8 cellular contexts compared by ENCODE assay signal in the genomic region with DNA sequence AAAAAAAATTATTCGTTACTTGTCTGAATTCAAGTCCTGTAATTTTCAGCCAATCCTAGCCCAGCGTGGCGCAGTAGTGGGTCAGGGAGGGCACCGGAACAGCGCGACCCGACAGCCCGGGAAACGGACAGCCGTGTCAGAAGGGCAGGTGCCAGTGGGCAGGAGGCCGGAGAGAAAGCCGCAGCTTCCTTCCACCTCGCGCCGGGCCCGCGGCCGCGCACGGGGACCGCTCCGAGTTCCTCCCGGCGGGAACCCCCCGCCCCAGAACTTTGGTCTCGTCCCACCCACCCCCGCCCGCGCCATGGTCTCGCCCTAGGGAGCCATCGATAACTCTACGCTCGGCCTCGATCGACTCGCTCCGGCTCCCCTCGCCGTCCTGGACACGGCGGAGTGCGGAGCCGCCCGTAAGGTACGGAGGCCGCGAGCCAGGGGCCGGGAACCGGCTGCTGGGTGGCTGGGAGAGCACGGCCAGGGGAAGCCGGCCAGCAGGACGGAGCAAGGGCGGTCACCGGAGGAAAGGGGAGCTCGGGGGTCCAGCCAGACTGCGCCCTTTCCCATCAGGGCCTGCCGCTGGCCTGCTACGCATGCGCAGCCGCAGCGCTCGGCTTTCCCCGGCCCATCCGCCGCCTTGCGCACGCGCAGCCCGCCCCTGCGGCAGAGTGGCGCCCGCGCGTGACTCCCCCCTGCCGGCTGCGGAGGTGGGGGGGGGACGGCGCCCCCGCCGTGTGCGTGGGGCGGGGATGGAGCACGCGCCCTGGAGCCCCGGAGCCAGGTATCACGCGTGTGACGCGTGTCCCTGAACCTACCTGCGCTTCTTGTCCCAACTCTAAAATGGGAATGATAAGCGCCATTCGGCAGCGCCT. TPM values are rescaled to one million over a fixed set of nuclear protein-coding genes. Genes with fewer than 3 reads are reported as not detected.
DNase-seq lines count a peak whose midpoint lies in the region; ATAC-seq and TF ChIP-seq lines count a peak whose summit lies in the region.

A gene with protein sequence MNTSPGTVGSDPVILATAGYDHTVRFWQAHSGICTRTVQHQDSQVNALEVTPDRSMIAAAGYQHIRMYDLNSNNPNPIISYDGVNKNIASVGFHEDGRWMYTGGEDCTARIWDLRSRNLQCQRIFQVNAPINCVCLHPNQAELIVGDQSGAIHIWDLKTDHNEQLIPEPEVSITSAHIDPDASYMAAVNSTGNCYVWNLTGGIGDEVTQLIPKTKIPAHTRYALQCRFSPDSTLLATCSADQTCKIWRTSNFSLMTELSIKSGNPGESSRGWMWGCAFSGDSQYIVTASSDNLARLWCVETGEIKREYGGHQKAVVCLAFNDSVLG (plus strand): TSS at position 351 of the 863 bp plus-strand sequence. CDS start 632 bp downstream, outside the sequence.

- peak; percentile 99 for DNase-seq in GM10266 (ENCODE audit: extremely low spot score)
- DNase-seq in HCEC 1CT, result peak; percentile 74
- peak; percentile 72 for DNase-seq in MV-4-11 (lab: John Stamatoyannopoulos, UW)
- peak; percentile 81 to 96 (median 90) for DNase-seq in T-cell
- DNase-seq in heart right ventricle, result peak; percentile 82 to 91
- DNase-seq in progenitor cell of endocrine pancreas (ENCODE audit: low spot score, unreplicated experiment), result peak; percentile 78
- DNase-seq in upper lobe of right lung, result peak; percentile 94

- H3K4me3 ChIP-seq in heart right ventricle (peak within 1 kb of the TSS; percentile 56 to 88 (median 76)), upper lobe of right lung (peak within 1 kb of the TSS; percentile 86)

- H3K4me1 ChIP-seq in heart right ventricle (peaks cover 9 to 30% (median 15%) of the 10 kb centered on the region in 9 donors), upper lobe of right lung (peaks cover 18% of the 10 kb centered on the region)

- H3K9me3 ChIP-seq in heart right ventricle, result no peaks in the 10 kb centered on the region
- H3K9me3 ChIP-seq in upper lobe of right lung, result no peaks in the 10 kb centered on the region

- H3K9me3 Mint-ChIP-seq in T-cell (no peaks in the 10 kb centered on the region), progenitor cell of endocrine pancreas (ENCODE audit: low read depth) (no peaks in the 10 kb centered on the region)

- TF ChIP-seq CTCF in GM10266 (IDR thresholded peaks at IDR 0.05; ENCODE audit: control insufficient read depth, insufficient read depth, low read depth, missing control alignments) (peak; percentile 8), heart right ventricle (IDR thresholded peaks at IDR 0.05) (peak in 7 of 9 donors; percentile 8 to 41 (median 18)), progenitor cell of endocrine pancreas (IDR thresholded peaks at IDR 0.05; ENCODE audit: unreplicated experiment) (peak; percentile 38), upper lobe of right lung (IDR thresholded peaks at IDR 0.05) (peak; percentile 22)

- H3K27me3 Mint-ChIP-seq in T-cell (peaks cover 0 to 1% of the 10 kb centered on the region in 2 donors), progenitor cell of endocrine pancreas (peaks cover 5% of the 10 kb centered on the region)

- peaks cover 21 to 23% (median 22%) of the 10 kb centered on the region in 3 donors for H3K4me1 Mint-ChIP-seq in T-cell
- H3K4me1 Mint-ChIP-seq in progenitor cell of endocrine pancreas (ENCODE audit: low read depth), result peaks cover 10% of the 10 kb centered on the region

- H3K27ac ChIP-seq in adipose tissue (ENCODE audit: low read depth, low read length) (no peak within 1 kb of the TSS), heart right ventricle (peak within 1 kb of the TSS; percentile 93 to 100 (median 98)), upper lobe of right lung (peak within 1 kb of the TSS; percentile 98)

- peak within 1 kb of the TSS; percentile 76 to 80 (median 78) for H3K4me3 Mint-ChIP-seq in T-cell
- peak within 1 kb of the TSS; percentile 80 for H3K4me3 Mint-ChIP-seq in progenitor cell of endocrine pancreas (ENCODE audit: low read depth)

- WGBS in adipose tissue, 3 donors, result 0 to 1% (median 0%) methylated on average over 84 to 93 of the region's 93 CpGs
- 0 to 1% methylated on average over 81 to 93 of the region's 93 CpGs for WGBS in heart right ventricle, 2 donors

- peaks cover 0 to 38% (median 18%) of the 10 kb centered on the region in 9 donors for H3K36me3 ChIP-seq in heart right ventricle
- H3K36me3 ChIP-seq in upper lobe of right lung, result peaks cover 34% of the 10 kb centered on the region

- ATAC-seq in T-cell (replicated peaks in 1 of 4) (peak; percentile 82 to 91 (median 84)), heart right ventricle (peak; percentile 76 to 91 (median 86)), upper lobe of right lung (peak; percentile 96)

- H3K36me3 Mint-ChIP-seq in T-cell (peaks cover 6% of the 10 kb centered on the region), progenitor cell of endocrine pancreas (ENCODE audit: insufficient read depth) (peaks cover 4% of the 10 kb centered on the region)

- H3K27me3 ChIP-seq in heart right ventricle (no peaks in the 10 kb centered on the region), upper lobe of right lung (no peaks in the 10 kb centered on the region)

- POLR2A ChIA-PET in T-cell (lab: Charles Lee), result interaction anchor here in 1 of 2 donors (0.5 kb wide), 1 partner anchor 874 kb away, joined by 3 read pairs; no protein-coding TSS in a partner anchor

- intact Hi-C loops in heart right ventricle (cut with DNase I), result loop anchor here in 1 of 10 donors (5.0 kb wide), 1 partner anchor 48 kb away; a partner anchor contains a TSS
- intact Hi-C loops in upper lobe of right lung (cut with DNase I), result no loop called here

- CTCF ChIA-PET in T-cell (lab: Charles Lee), result interaction anchor here in 1 of 2 donors (1.0 kb wide), 1 partner anchor 50 kb away, joined by 3 read pairs; no protein-coding TSS in a partner anchor

- peak within 1 kb of the TSS; percentile 87 to 92 for H3K27ac Mint-ChIP-seq in T-cell
- peak within 1 kb of the TSS; percentile 16 for H3K27ac Mint-ChIP-seq in progenitor cell of endocrine pancreas

RNA-seq across cellular contexts. Expression of the gene that starts here (rescaled TPM):
- total RNA-seq in T-cell, result 10 to 100 TPM; 26.2 to 32.5 (median 30.2) TPM
- polyA plus RNA-seq in adipose tissue, result 10 to 100 TPM; 53.8 to 56.0 (median 53.9) TPM
- total RNA-seq in heart right ventricle, result 10 to 100 TPM; 19.3 to 28.8 (median 23.6) TPM
- 10 to 100 TPM; 38.8 to 43.1 TPM for polyA plus RNA-seq in heart right ventricle
- 51.5 TPM in 2 replicates for total RNA-seq in progenitor cell of endocrine pancreas
- total RNA-seq in upper lobe of right lung, result 29.9 TPM
